In the genomic region with DNA sequence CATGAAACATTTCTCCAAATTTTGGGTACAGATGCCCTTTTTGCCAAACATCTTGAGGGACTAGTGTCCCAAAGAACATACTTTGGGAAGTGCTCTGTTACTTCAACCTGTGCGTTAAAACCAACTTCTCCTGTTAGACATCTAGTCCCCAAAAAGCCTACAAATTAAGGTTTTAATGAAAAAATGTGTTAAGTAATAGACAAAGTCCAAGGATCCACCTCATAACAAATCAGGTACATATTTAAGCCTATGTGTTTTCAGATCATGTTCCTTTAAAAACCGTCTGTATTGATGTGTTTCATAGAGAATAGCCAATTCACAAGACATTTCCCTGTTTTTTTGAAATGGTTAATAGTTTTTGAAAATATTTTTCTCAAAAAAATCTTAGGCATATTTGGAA, we compare ENCODE assay signal across 9 cellular contexts.
"Had no signal": no experiment of that assay in that cellular context is flagged by ENCODE, and none has a peak within 500 bp of the region (broad histone marks: within the 10 kb centered on the region; RNA-seq: fewer than 3 reads in every experiment).

No MANE protein-coding gene starts in this region.

- H3K27ac ChIP-seq: neutrophil had no signal

- ATAC-seq: activated naive CD4-positive, alpha-beta T cell treated with anti-CD3 and anti-CD28 coated beads, Interleukin-2, amount 50 U/mL, for 72 hours; effector memory CD8-positive, alpha-beta T cell had no signal

- H3K27me3 ChIP-seq: neutrophil, testis had no signal

- H3K4me3 ChIP-seq: testis had no signal

- DNase-seq: activated T-cell treated with anti-CD3 and anti-CD28 coated beads, Interleukin-2, amount 50 U/mL, for 1 hour; amygdala; effector memory CD8-positive, alpha-beta T cell; islet precursor cell; stimulated activated CD4-positive, alpha-beta T cell treated with anti-CD3 and anti-CD28 coated beads, Interleukin-2, amount 100 ng/mL, for 24 hours; stimulated activated naive CD4-positive, alpha-beta T cell; testis had no signal

- H3K36me3 ChIP-seq: neutrophil had no signal

- H3K9me3 ChIP-seq: neutrophil, testis had no signal
